In genomic region chr10:119233821-119234220, GRCh38 we compare ENCODE assay signal across 12 cellular contexts. TPM values are rescaled to one million over a fixed set of nuclear protein-coding genes. Genes with fewer than 3 reads are reported as not detected.
DNase-seq lines count a peak whose midpoint lies in the region; ATAC-seq and TF ChIP-seq lines count a peak whose summit lies in the region.
"Had no signal": no experiment of that assay in that cellular context is flagged by ENCODE, and none has a peak within 500 bp of the region (broad histone marks: within the 10 kb centered on the region; RNA-seq: fewer than 3 reads in every experiment).

No MANE protein-coding gene starts in this region.

- H4K20me1 ChIP-seq in hepatocyte (ENCODE audit: insufficient read depth, poor library complexity, severe bottlenecking), result no peaks in the 10 kb centered on the region

- DNase-seq in activated CD8-positive, alpha-beta memory T cell treated with anti-CD3 and anti-CD28 coated beads, Interleukin-2, amount 10 ng/mL, durations not matched to agents 7 days and 5 days, result no peak
- no peak for DNase-seq in activated CD8-positive, alpha-beta memory T cell treated with anti-CD3 and anti-CD28 coated beads, Interleukin-2, amount 50 U/mL, for 48 hours
- DNase-seq in activated T-helper 1 cell treated with anti-CD3 and anti-CD28 coated beads, Interleukin-12 subunit alpha, Interleukin-12 subunit beta, Interleukin-2, Interleukin-4 antibody, amounts not matched to agents 30 ng/mL and 10 ng/mL and 1 ng/mL, durations not matched to agents 14 hours and 24 hours and 36 hours (ENCODE audit: low spot score), result no peak
- no peak for DNase-seq in hepatocyte (ENCODE audit: low spot score)
- DNase-seq in stimulated activated naive B cell treated with anti-CD40 and anti-IgM and Interleukin-4, amounts not matched to agents 10 μg/mL and 1 μg/mL and 100 μg/mL, for 72 hours, result no peak
- no peak for DNase-seq in retina
- DNase-seq: activated CD4-positive, alpha-beta T cell treated with anti-CD3 and anti-CD28 coated beads for 4 hours; NCI-H82; stimulated activated CD4-positive, alpha-beta T cell treated with anti-CD3 and anti-CD28 coated beads, Interleukin-2, amount 100 ng/mL, for 24 hours had no signal

- CTCF ChIA-PET in activated CD8-positive, alpha-beta memory T cell treated with anti-CD3 and anti-CD28 coated beads, Interleukin-2, amount 10 ng/mL, durations not matched to agents 7 days and 5 days (lab: Charles Lee), result interaction anchor here (1.1 kb wide), 2 partner anchors 10 to 20 kb away, joined by 3 read pairs; no protein-coding TSS in a partner anchor

- H3K27me3 Mint-ChIP-seq in activated CD8-positive, alpha-beta memory T cell treated with anti-CD3 and anti-CD28 coated beads, Interleukin-2, amount 10 ng/mL, durations not matched to agents 7 days and 5 days, result no peaks in the 10 kb centered on the region
- no peaks in the 10 kb centered on the region for H3K27me3 Mint-ChIP-seq in activated T-helper 1 cell treated with anti-CD3 and anti-CD28 coated beads, Interleukin-12 subunit alpha, Interleukin-12 subunit beta, Interleukin-2, Interleukin-4 antibody, amounts not matched to agents 30 ng/mL and 10 ng/mL and 1 ng/mL, durations not matched to agents 14 hours and 24 hours and 36 hours (ENCODE audit: insufficient read depth)
- H3K27me3 Mint-ChIP-seq in stimulated activated naive B cell treated with anti-CD40 and anti-IgM and Interleukin-4, amounts not matched to agents 10 μg/mL and 1 μg/mL and 100 μg/mL, for 72 hours, result no peaks in the 10 kb centered on the region

- peak overlapping the region; percentile 69 for H3K27ac Mint-ChIP-seq in activated CD8-positive, alpha-beta memory T cell treated with anti-CD3 and anti-CD28 coated beads, Interleukin-2, amount 10 ng/mL, durations not matched to agents 7 days and 5 days
- peak overlapping the region; percentile 74 for H3K27ac Mint-ChIP-seq in activated T-helper 1 cell treated with anti-CD3 and anti-CD28 coated beads, Interleukin-12 subunit alpha, Interleukin-12 subunit beta, Interleukin-2, Interleukin-4 antibody, amounts not matched to agents 30 ng/mL and 10 ng/mL and 1 ng/mL, durations not matched to agents 14 hours and 24 hours and 36 hours
- peak overlapping the region; percentile 71 for H3K27ac Mint-ChIP-seq in stimulated activated naive B cell treated with anti-CD40 and anti-IgM and Interleukin-4, amounts not matched to agents 10 μg/mL and 1 μg/mL and 100 μg/mL, for 72 hours

- intact Hi-C loops in activated T-helper 1 cell treated with anti-CD3 and anti-CD28 coated beads, Interleukin-12 subunit alpha, Interleukin-12 subunit beta, Interleukin-2, Interleukin-4 antibody, amounts not matched to agents 30 ng/mL and 10 ng/mL and 1 ng/mL, durations not matched to agents 14 hours and 24 hours and 36 hours (cut with micrococcal nuclease), result loop anchor here (2.0 kb wide), 1 partner anchor 17 kb away; no protein-coding TSS in a partner anchor

- peaks cover 43% of the 10 kb centered on the region for H3K4me1 ChIP-seq in hepatocyte (ENCODE audit: insufficient read depth)

- H3K9me2 ChIP-seq in hepatocyte (replicated peaks; ENCODE audit: insufficient read depth), result no peaks in the 10 kb centered on the region

- no peak overlapping the region for H3K4me3 Mint-ChIP-seq in activated CD8-positive, alpha-beta memory T cell treated with anti-CD3 and anti-CD28 coated beads, Interleukin-2, amount 10 ng/mL, durations not matched to agents 7 days and 5 days
- H3K4me3 Mint-ChIP-seq in activated T-helper 1 cell treated with anti-CD3 and anti-CD28 coated beads, Interleukin-12 subunit alpha, Interleukin-12 subunit beta, Interleukin-2, Interleukin-4 antibody, amounts not matched to agents 30 ng/mL and 10 ng/mL and 1 ng/mL, durations not matched to agents 14 hours and 24 hours and 36 hours, result no peak overlapping the region
- H3K4me3 Mint-ChIP-seq in stimulated activated naive B cell treated with anti-CD40 and anti-IgM and Interleukin-4, amounts not matched to agents 10 μg/mL and 1 μg/mL and 100 μg/mL, for 72 hours, result no peak overlapping the region

- H3K9me3 ChIP-seq in hepatocyte (ENCODE audit: low read depth), result no peaks in the 10 kb centered on the region
- H3K9me3 ChIP-seq: neutrophil had no signal

- 42% methylated on average over 3 of the region's 3 CpGs for WGBS in hepatocyte (ENCODE audit: low lambda C conversion rate, missing lambda C conversion rate)

- no peak overlapping the region for H2AFZ ChIP-seq in hepatocyte

- no peak overlapping the region for H3K4me2 ChIP-seq in hepatocyte

- no peak for TF ChIP-seq CTCF in hepatocyte (IDR thresholded peaks at IDR 0.05; ENCODE audit: poor library complexity)

- H3K36me3 Mint-ChIP-seq in activated CD8-positive, alpha-beta memory T cell treated with anti-CD3 and anti-CD28 coated beads, Interleukin-2, amount 10 ng/mL, durations not matched to agents 7 days and 5 days, result peaks cover 28% of the 10 kb centered on the region
- H3K36me3 Mint-ChIP-seq in activated T-helper 1 cell treated with anti-CD3 and anti-CD28 coated beads, Interleukin-12 subunit alpha, Interleukin-12 subunit beta, Interleukin-2, Interleukin-4 antibody, amounts not matched to agents 30 ng/mL and 10 ng/mL and 1 ng/mL, durations not matched to agents 14 hours and 24 hours and 36 hours (ENCODE audit: low read depth), result peaks cover 31% of the 10 kb centered on the region
- peaks cover 20 to 26% of the 10 kb centered on the region in 2 donors for H3K36me3 Mint-ChIP-seq in stimulated activated naive B cell treated with anti-CD40 and anti-IgM and Interleukin-4, amounts not matched to agents 10 μg/mL and 1 μg/mL and 100 μg/mL, for 72 hours

- no peaks in the 10 kb centered on the region for H3K27me3 ChIP-seq in hepatocyte
- H3K27me3 ChIP-seq: neutrophil had no signal

- no peaks in the 10 kb centered on the region for H3K36me3 ChIP-seq in hepatocyte (replicated peaks; ENCODE audit: insufficient read depth, low read depth)
- H3K36me3 ChIP-seq: neutrophil had no signal

- no peak for ATAC-seq in activated CD8-positive, alpha-beta memory T cell treated with anti-CD3 and anti-CD28 coated beads, Interleukin-2, amount 10 ng/mL, durations not matched to agents 7 days and 5 days
- no peak for ATAC-seq in stimulated activated naive B cell treated with anti-CD40 and anti-IgM and Interleukin-4, amounts not matched to agents 10 μg/mL and 1 μg/mL and 100 μg/mL, for 72 hours (replicated peaks)
- no peak for ATAC-seq in GM19463 (IDR thresholded peaks at IDR 0.05; ENCODE audit: unreplicated experiment)
- ATAC-seq in GM21723 (IDR thresholded peaks at IDR 0.05; ENCODE audit: unreplicated experiment), result no peak

- H3K79me2 ChIP-seq in hepatocyte, result peaks cover 82% of the 10 kb centered on the region

- H3K4me3 ChIP-seq in hepatocyte, result no peak overlapping the region

- H3K9me3 Mint-ChIP-seq in activated CD8-positive, alpha-beta memory T cell treated with anti-CD3 and anti-CD28 coated beads, Interleukin-2, amount 10 ng/mL, durations not matched to agents 7 days and 5 days (ENCODE audit: low read depth), result peaks cover 13% of the 10 kb centered on the region
- peaks cover 25% of the 10 kb centered on the region for H3K9me3 Mint-ChIP-seq in activated T-helper 1 cell treated with anti-CD3 and anti-CD28 coated beads, Interleukin-12 subunit alpha, Interleukin-12 subunit beta, Interleukin-2, Interleukin-4 antibody, amounts not matched to agents 30 ng/mL and 10 ng/mL and 1 ng/mL, durations not matched to agents 14 hours and 24 hours and 36 hours
- H3K9me3 Mint-ChIP-seq in stimulated activated naive B cell treated with anti-CD40 and anti-IgM and Interleukin-4, amounts not matched to agents 10 μg/mL and 1 μg/mL and 100 μg/mL, for 72 hours, result peaks cover 8 to 12% of the 10 kb centered on the region in 2 donors

- peaks cover 48% of the 10 kb centered on the region for H3K4me1 Mint-ChIP-seq in activated CD8-positive, alpha-beta memory T cell treated with anti-CD3 and anti-CD28 coated beads, Interleukin-2, amount 10 ng/mL, durations not matched to agents 7 days and 5 days
- peaks cover 80% of the 10 kb centered on the region for H3K4me1 Mint-ChIP-seq in activated T-helper 1 cell treated with anti-CD3 and anti-CD28 coated beads, Interleukin-12 subunit alpha, Interleukin-12 subunit beta, Interleukin-2, Interleukin-4 antibody, amounts not matched to agents 30 ng/mL and 10 ng/mL and 1 ng/mL, durations not matched to agents 14 hours and 24 hours and 36 hours (ENCODE audit: low read depth)
- H3K4me1 Mint-ChIP-seq in stimulated activated naive B cell treated with anti-CD40 and anti-IgM and Interleukin-4, amounts not matched to agents 10 μg/mL and 1 μg/mL and 100 μg/mL, for 72 hours, result peaks cover 45 to 87% of the 10 kb centered on the region in 2 donors

- H3K27ac ChIP-seq in hepatocyte, result peak overlapping the region; percentile 33
- H3K27ac ChIP-seq: neutrophil had no signal

RNA-seq across cellular contexts. Expression of gene GRK5, which starts 26.4 kb away (rescaled TPM):
- total RNA-seq in activated CD8-positive, alpha-beta memory T cell treated with anti-CD3 and anti-CD28 coated beads, Interleukin-2, amount 10 ng/mL, durations not matched to agents 7 days and 5 days, result 10 to 100 TPM; 23.2 to 29.5 TPM
- total RNA-seq in activated T-helper 1 cell treated with anti-CD3 and anti-CD28 coated beads, Interleukin-12 subunit alpha, Interleukin-12 subunit beta, Interleukin-2, Interleukin-4 antibody, amounts not matched to agents 30 ng/mL and 10 ng/mL and 1 ng/mL, durations not matched to agents 14 hours and 24 hours and 36 hours, result 25.3 and 25.8 TPM in 2 replicates
- 19.9 and 20.5 TPM in 2 replicates for total RNA-seq in hepatocyte
- 7.6 and 8.7 TPM in 2 replicates for polyA plus RNA-seq in hepatocyte

RNA-seq across cellular contexts. Expression of gene PRDX3, which starts 55.2 kb away (rescaled TPM):
- 100 to 1,000 TPM; 124 to 166 TPM for total RNA-seq in activated CD8-positive, alpha-beta memory T cell treated with anti-CD3 and anti-CD28 coated beads, Interleukin-2, amount 10 ng/mL, durations not matched to agents 7 days and 5 days
- total RNA-seq in activated T-helper 1 cell treated with anti-CD3 and anti-CD28 coated beads, Interleukin-12 subunit alpha, Interleukin-12 subunit beta, Interleukin-2, Interleukin-4 antibody, amounts not matched to agents 30 ng/mL and 10 ng/mL and 1 ng/mL, durations not matched to agents 14 hours and 24 hours and 36 hours, result 158 and 163 TPM in 2 replicates
- total RNA-seq in hepatocyte, result 326 and 333 TPM in 2 replicates
- 282 and 294 TPM in 2 replicates for polyA plus RNA-seq in hepatocyte
